15 cellular contexts compared by ENCODE assay signal in genomic region chr6:164911873-164912580, GRCh38.
DNase-seq lines count a peak whose midpoint lies in the region; ATAC-seq and TF ChIP-seq lines count a peak whose summit lies in the region.
"Had no signal": no experiment of that assay in that cellular context is flagged by ENCODE, and none has a peak within 500 bp of the region (broad histone marks: within the 10 kb centered on the region; RNA-seq: fewer than 3 reads in every experiment).

No MANE protein-coding gene starts in this region.

- CTCF ChIA-PET in T-cell (lab: Charles Lee): no interaction called here

- H3K4me1 ChIP-seq in heart right ventricle: peaks cover 0 to 20% (median 8%) of the 10 kb centered on the region in 9 donors
- H3K4me1 ChIP-seq: colonic mucosa had no signal

- no peaks in the 10 kb centered on the region for H3K36me3 ChIP-seq in heart right ventricle
- H3K36me3 ChIP-seq: colonic mucosa had no signal

- peak overlapping the region in 8 of 10 donors; percentile 3 to 37 (median 20) for H3K4me3 ChIP-seq in heart right ventricle
- H3K4me3 ChIP-seq: colonic mucosa had no signal

- ATAC-seq in heart right ventricle: peak in 5 of 8 donors; percentile 57 to 75 (median 62)
- no peak for ATAC-seq in GM19023 (IDR thresholded peaks at IDR 0.05; ENCODE audit: unreplicated experiment)
- ATAC-seq in T-cell (replicated peaks in 1 of 4): no peak
- ATAC-seq in HG02759 (IDR thresholded peaks at IDR 0.05; ENCODE audit: unreplicated experiment): no peak

- intact Hi-C loops in heart right ventricle (cut with DNase I): no loop called here
- intact Hi-C loops in cardiac septum (cut with DNase I): no loop called here

- POLR2A ChIA-PET in T-cell (lab: Charles Lee): no interaction called here

- DNase-seq in heart right ventricle (peak in 1 of 2 donors; percentile 22), cardiac septum (ENCODE audit: low spot score) (no peak), NCI-H774 (lab: John Stamatoyannopoulos, UW) (peak; percentile 74), left kidney (ENCODE audit: low read depth, low spot score) (peak; percentile 3), T-cell (no peak), UCSD-AML1 (lab: John Stamatoyannopoulos, UW; ENCODE audit: unreplicated experiment) (no peak)
- DNase-seq: activated CD4-positive, alpha-beta T cell treated with anti-CD3 and anti-CD28 coated beads, Interleukin-2, amount 50 U/mL, for 48 hours; amniotic stem cell; colonic mucosa; DMS 273 treated with DMSO at 0.1 percent for 48 hours; T1000 had no signal

- WGBS in heart right ventricle, 2 donors: 18 to 20% methylated on average over 6 of the region's 6 CpGs

- no peaks in the 10 kb centered on the region for H3K4me1 Mint-ChIP-seq in T-cell
- H3K4me1 Mint-ChIP-seq: memory B cell had no signal

- H3K36me3 Mint-ChIP-seq in T-cell: no peaks in the 10 kb centered on the region
- H3K36me3 Mint-ChIP-seq: memory B cell had no signal

- no peaks in the 10 kb centered on the region for H3K27me3 ChIP-seq in heart right ventricle
- H3K27me3 ChIP-seq: colonic mucosa had no signal

- H3K27ac ChIP-seq in heart right ventricle: peak overlapping the region in 3 of 10 donors; percentile 8 to 26 (median 25)
- H3K27ac ChIP-seq: colonic mucosa had no signal

- no peak for TF ChIP-seq CTCF in heart right ventricle (IDR thresholded peaks at IDR 0.05)

- no peaks in the 10 kb centered on the region for H3K27me3 Mint-ChIP-seq in T-cell
- H3K27me3 Mint-ChIP-seq: memory B cell had no signal

- no peak overlapping the region for H3K27ac Mint-ChIP-seq in T-cell
- H3K27ac Mint-ChIP-seq: activated T-helper 1 cell treated with anti-CD3 and anti-CD28 coated beads, Interleukin-12 subunit alpha, Interleukin-12 subunit beta, Interleukin-2, Interleukin-4 antibody, amounts not matched to agents 30 ng/mL and 10 ng/mL and 1 ng/mL, durations not matched to agents 14 hours and 24 hours and 36 hours; memory B cell had no signal

- peaks cover 0 to 4% (median 3%) of the 10 kb centered on the region in 3 donors for H3K9me3 Mint-ChIP-seq in T-cell
- H3K9me3 Mint-ChIP-seq: activated T-helper 1 cell treated with anti-CD3 and anti-CD28 coated beads, Interleukin-12 subunit alpha, Interleukin-12 subunit beta, Interleukin-2, Interleukin-4 antibody, amounts not matched to agents 30 ng/mL and 10 ng/mL and 1 ng/mL, durations not matched to agents 14 hours and 24 hours and 36 hours; memory B cell had no signal

- no peak overlapping the region for H3K4me3 Mint-ChIP-seq in T-cell
- H3K4me3 Mint-ChIP-seq: activated T-helper 1 cell treated with anti-CD3 and anti-CD28 coated beads, Interleukin-12 subunit alpha, Interleukin-12 subunit beta, Interleukin-2, Interleukin-4 antibody, amounts not matched to agents 30 ng/mL and 10 ng/mL and 1 ng/mL, durations not matched to agents 14 hours and 24 hours and 36 hours; memory B cell had no signal

- H3K9me3 ChIP-seq in heart right ventricle: peaks cover 0 to 8% (median 5%) of the 10 kb centered on the region in 11 donors
- H3K9me3 ChIP-seq: colonic mucosa had no signal

Comparison
In these comparisons a context has a peak if more than half of its experiments do, and no peak if none do; other contexts are left out.
1. ATAC-seq: peak in heart right ventricle (5 of 8); none in GM19023 (single experiment), T-cell (0 of 4) and HG02759 (single experiment).
2. DNase-seq: peak in NCI-H774 (single experiment) and left kidney (single experiment); none in cardiac septum (single experiment), T-cell (0 of 34) and UCSD-AML1 (single experiment).